ENCODE assay signal across 17 cellular contexts in genomic region chr5:137207023-137207760, GRCh38.
DNase-seq lines count a peak whose midpoint lies in the region; ATAC-seq, FAIRE-seq and TF ChIP-seq lines count a peak whose summit lies in the region.
"Had no signal": no experiment of that assay in that cellular context is flagged by ENCODE, and none has a peak within 500 bp of the region (broad histone marks: within the 10 kb centered on the region; RNA-seq: fewer than 3 reads in every experiment).

No MANE protein-coding gene starts in this region.

- H3K4me3 ChIP-seq in left ventricle myocardium inferior: no peak overlapping the region
- no peak overlapping the region for H3K4me3 ChIP-seq in H1 (ENCODE audit: extremely low read depth in 1 of 4, insufficient read depth in 2 of 4, low read depth in 3 of 4, low read length in 4 of 4)
- no peak overlapping the region for H3K4me3 ChIP-seq in pancreas

- H3K79me2 ChIP-seq in H1 (ENCODE audit: control insufficient read depth in 1 of 2, insufficient read depth in 2 of 2, low read length in 2 of 2): no peaks in the 10 kb centered on the region

- H3K56ac ChIP-seq in H1 (replicated peaks; ENCODE audit: insufficient read length, low read depth, low read length): no peak overlapping the region

- TF ChIP-seq CTCF in left ventricle myocardium inferior (IDR thresholded peaks at IDR 0.05; ENCODE audit: borderline replicate concordance) (no peak), H1 (IDR thresholded peaks at IDR 0.05; ENCODE audit: control extremely low read depth in 1 of 3, insufficient read depth in 1 of 3, low read depth in 1 of 3, low read length in 3 of 3) (no peak), pancreas (IDR thresholded peaks at IDR 0.05) (no peak)

- no peak overlapping the region for H3K9ac ChIP-seq in H1 (replicated peaks in 1 of 4; ENCODE audit: extremely low read depth in 1 of 4, low read depth in 3 of 4, low read length in 3 of 4)
- H3K9ac ChIP-seq: KMS-11 had no signal

- H3K27ac ChIP-seq in left ventricle myocardium inferior (replicated peaks) (no peak overlapping the region), H1 (ENCODE audit: low read depth, low read length) (no peak overlapping the region), pancreas (no peak overlapping the region)
- H3K27ac ChIP-seq: KMS-11 had no signal

- intact Hi-C loops in Right ventricle myocardium inferior (cut with DNase I) (no loop called here), left ventricle myocardium inferior (cut with micrococcal nuclease) (no loop called here), pancreas (cut with DNase I) (no loop called here)

- no peak overlapping the region for H2AK5ac ChIP-seq in H1 (ENCODE audit: low read depth, low read length)

- no peak overlapping the region; the same call in 1 of the 2 replicates for H4K8ac ChIP-seq in H1 (ENCODE audit: extremely low read depth, insufficient read depth, low read length)

- no peaks in the 10 kb centered on the region for H3K36me3 ChIP-seq in left ventricle myocardium inferior
- H3K36me3 ChIP-seq in H1 (ENCODE audit: control insufficient read depth in 2 of 4, insufficient read depth in 4 of 4, low read length in 3 of 4): no peaks in the 10 kb centered on the region
- no peaks in the 10 kb centered on the region for H3K36me3 ChIP-seq in pancreas

- POLR2A ChIA-PET in H1 (lab: Charles Lee; ENCODE audit: partially characterized antibody): no interaction called here

- FAIRE-seq in H1 (lab: Jason Lieb, UNC) (no peak), pancreas (lab: Jason Lieb, UNC) (no peak)
- FAIRE-seq: A204.1, RCC 7860 had no signal

- H2AFZ ChIP-seq in H1 (ENCODE audit: low read length): no peak overlapping the region

- H3K23ac ChIP-seq in H1 (ENCODE audit: insufficient read length): no peak overlapping the region

- no peak overlapping the region for H2BK12ac ChIP-seq in H1 (ENCODE audit: low read depth, low read length)

- H3K27me3 ChIP-seq in left ventricle myocardium inferior (ENCODE audit: low read depth) (no peaks in the 10 kb centered on the region), H1 (replicated peaks in 1 of 4; ENCODE audit: control insufficient read depth in 3 of 4, extremely low read depth in 1 of 4, insufficient read depth in 3 of 4, low read length in 3 of 4) (no peaks in the 10 kb centered on the region), pancreas (no peaks in the 10 kb centered on the region)

- no peak for TF ChIP-seq POLR2A in H1 (IDR thresholded peaks at IDR 0.05; ENCODE audit: control extremely low read depth in 1 of 2, low read depth in 2 of 2, low read length in 2 of 2)

- TF ChIP-seq RAD21 in H1 (IDR thresholded peaks at IDR 0.05 in 1 of 2, conservative IDR thresholded peaks at IDR 0.05 in 1 of 2; ENCODE audit: low read depth in 2 of 2, low read length in 2 of 2): no peak

- H3K23me2 ChIP-seq in H1 (ENCODE audit: low read depth, low read length): no peaks in the 10 kb centered on the region

- H2BK15ac ChIP-seq in H1 (ENCODE audit: low read length): no peak overlapping the region

- DNase-seq in Right ventricle myocardium inferior (ENCODE audit: missing footprints): no peak
- no peak for DNase-seq in left ventricle myocardium inferior
- DNase-seq in NCI-H345 treated with DMSO at 0.1 percent for 48 hours (lab: John Stamatoyannopoulos, UW; ENCODE audit: unreplicated experiment): peak; percentile 76
- no peak for DNase-seq in H1 (ENCODE audit: low read depth in 1 of 2, low spot score in 2 of 2)
- peak in 5 of 6 donors; percentile 38 to 70 (median 54) for DNase-seq in pancreas
- no peak for DNase-seq in activated naive CD4-positive, alpha-beta T cell (lab: John Stamatoyannopoulos, UW)
- no peak for DNase-seq in DMS53 treated with DMSO at 0.1 percent for 48 hours (lab: John Stamatoyannopoulos, UW; ENCODE audit: unreplicated experiment)
- no peak for DNase-seq in NCI-H524 treated with DMSO at 0.1 percent for 48 hours (lab: John Stamatoyannopoulos, UW)
- DNase-seq: DMS79, NCI-H1105 treated with DMSO at 0.1 percent for 48 hours, NCI-H2081, NCI-H510A, NCI-H774, OCI-M1 had no signal

- ATAC-seq in Right ventricle myocardium inferior (peak; percentile 55), pancreas (peak; percentile 76 to 89 (median 81))

- CTCF ChIA-PET in H1 (lab: Charles Lee; ENCODE audit: partially characterized antibody): no interaction called here

- no peak for TF ChIP-seq EP300 in H1 (IDR thresholded peaks at IDR 0.05; ENCODE audit: borderline replicate concordance in 1 of 2, low read depth in 2 of 2, low read length in 2 of 2)

- H3K18ac ChIP-seq in H1 (ENCODE audit: extremely low read depth, low read length): 0 out of 2 replicates have a peak overlapping the region, but pooled peaks have one; percentile 6

- H3K14ac ChIP-seq in H1 (ENCODE audit: insufficient read length): no peak overlapping the region

- no peak overlapping the region for H3K4ac ChIP-seq in H1 (replicated peaks; ENCODE audit: insufficient read length, low read depth, low read length)

- H3K79me1 ChIP-seq in H1 (ENCODE audit: low read depth, low read length): no peaks in the 10 kb centered on the region

- H4K20me1 ChIP-seq in H1 (replicated peaks in 1 of 2; ENCODE audit: control insufficient read depth in 1 of 2, insufficient read depth in 2 of 2, low read length in 2 of 2): no peaks in the 10 kb centered on the region

- WGBS in H1 (ENCODE audit: extremely low coverage in 1 of 2, insufficient coverage in 1 of 2, insufficient read length in 1 of 2, insufficient replicate concordance in 2 of 2, low coverage in 1 of 2, low lambda C conversion rate in 2 of 2, missing lambda C conversion rate in 1 of 2), 2 experiments: 92% methylated on average over 4 of the region's 4 CpGs; no CpG with 5 or more reads in 1 of the 2 experiments
- 31 to 39% methylated on average over 4 of the region's 4 CpGs for WGBS in pancreas, 2 donors

- no peak overlapping the region for H2BK5ac ChIP-seq in H1 (ENCODE audit: low read depth, low read length)

- H3K4me2 ChIP-seq in H1 (ENCODE audit: insufficient read depth in 1 of 2, low read depth in 2 of 2, low read length in 2 of 2): no peak overlapping the region
- H3K4me2 ChIP-seq: KMS-11 had no signal

- H4K5ac ChIP-seq in H1 (ENCODE audit: insufficient read length, low read depth, low read length): no peak overlapping the region

- H4K91ac ChIP-seq in H1 (replicated peaks; ENCODE audit: insufficient read length, low read length): no peak overlapping the region

- H3K4me1 ChIP-seq in left ventricle myocardium inferior (peaks cover 11% of the 10 kb centered on the region), H1 (replicated peaks in 1 of 4; ENCODE audit: control insufficient read depth in 3 of 4, insufficient read depth in 4 of 4, low read length in 3 of 4) (peaks cover 0 to 3% (median 0%) of the 10 kb centered on the region in 4 experiments; a peak in 1 of 7 replicates), pancreas (peaks cover 19 to 27% (median 20%) of the 10 kb centered on the region in 3 donors)

- no peaks in the 10 kb centered on the region for H3K9me3 ChIP-seq in left ventricle myocardium inferior (replicated peaks)
- H3K9me3 ChIP-seq in H1 (ENCODE audit: insufficient read depth in 2 of 2, low read depth in 1 of 2, low read length in 1 of 2): no peaks in the 10 kb centered on the region
- no peaks in the 10 kb centered on the region for H3K9me3 ChIP-seq in pancreas

- no peak overlapping the region for H2BK120ac ChIP-seq in H1 (replicated peaks; ENCODE audit: low read depth, low read length)

- H2BK20ac ChIP-seq in H1 (ENCODE audit: low read length): no peak overlapping the region

TF ChIP-seq in H1, 55 proteins besides CTCF, POLR2A, EP300 and RAD21 (continues in another document):
- TF ChIP-seq YY1 (IDR thresholded peaks at IDR 0.05; ENCODE audit: low read depth, low read length) (no peak), CHD1 (IDR thresholded peaks at IDR 0.05; ENCODE audit: low read depth, low read length) (no peak), GABPA (IDR thresholded peaks at IDR 0.05; ENCODE audit: borderline replicate concordance, insufficient read depth, low read length) (no peak), TAF1 (IDR thresholded peaks at IDR 0.05; ENCODE audit: low read depth, low read length) (no peak), TEAD4 (IDR thresholded peaks at IDR 0.05; ENCODE audit: low read depth, low read length) (no peak)

Comparison
In these comparisons a context has a peak if more than half of its experiments do, and no peak if none do; other contexts are left out.
1. DNase-seq: peak in NCI-H345 treated with DMSO at 0.1 percent for 48 hours (single experiment) and pancreas (5 of 6); none in Right ventricle myocardium inferior (single experiment), left ventricle myocardium inferior (single experiment), H1 (0 of 2), activated naive CD4-positive, alpha-beta T cell (0 of 4), DMS53 treated with DMSO at 0.1 percent for 48 hours (single experiment) and NCI-H524 treated with DMSO at 0.1 percent for 48 hours (single experiment).